In the genomic region with DNA sequence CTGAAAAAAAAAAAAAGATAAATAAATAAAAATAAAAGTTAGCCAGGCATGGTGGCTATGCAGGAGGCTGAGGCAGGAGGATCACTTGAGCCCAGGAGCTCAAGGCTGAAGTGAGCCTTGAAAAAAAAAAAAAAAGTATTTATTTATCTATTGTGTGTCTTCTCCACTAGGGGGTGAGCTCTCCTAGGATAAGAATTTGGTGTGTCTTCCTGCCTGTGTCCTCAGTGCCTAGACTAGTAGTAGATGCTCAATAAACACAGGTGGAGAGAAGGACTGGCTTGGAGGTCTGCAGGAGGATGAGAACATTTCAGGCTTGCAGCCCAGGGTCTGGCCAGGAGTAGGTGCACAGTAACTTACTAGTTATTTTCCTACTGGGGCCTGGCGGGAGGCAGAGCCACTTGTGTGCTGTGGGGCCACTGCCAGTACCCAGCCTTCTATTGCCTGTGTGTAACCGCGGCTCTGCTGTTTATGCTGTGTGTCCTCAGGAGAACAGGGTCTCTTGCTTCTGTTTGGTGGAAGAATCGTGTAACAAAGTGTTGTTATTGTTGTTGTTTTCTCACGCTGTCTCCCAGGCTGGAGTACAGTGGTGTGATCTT, we compare ENCODE assay signal across 8 cellular contexts. TPM values are rescaled to one million over a fixed set of nuclear protein-coding genes. Genes with fewer than 3 reads are reported as not detected.
A peak's percentile ranks its signal among the peaks of the same experiment; 100 is the strongest.
DNase-seq lines count a peak whose midpoint lies in the region; ATAC-seq and TF ChIP-seq lines count a peak whose summit lies in the region.

No MANE protein-coding gene starts in this region.

- CTCF ChIA-PET in AG04450 (lab: Charles Lee), result interaction anchor here (0.6 to 6.9 kb wide), 27 partner anchors 8 to 426 kb away, joined by 3 to 207 read pairs (median 4); no protein-coding TSS in a partner anchor

- no peak overlapping the region for H3K4me2 ChIP-seq in parathyroid adenoma (ENCODE audit: low read length)

- TF ChIP-seq CTCF in AG04450 (IDR thresholded peaks at IDR 0.05; ENCODE audit: low read depth, low read length), result peak; percentile 61
- peak; percentile 54 for TF ChIP-seq CTCF in GM10266 (IDR thresholded peaks at IDR 0.05; ENCODE audit: control insufficient read depth, insufficient read depth, low read depth, missing control alignments)
- peak; percentile 67 for TF ChIP-seq CTCF in choroid plexus epithelial cell (conservative IDR thresholded peaks at IDR 0.05; ENCODE audit: low read depth, low read length)
- TF ChIP-seq CTCF in parathyroid adenoma (IDR thresholded peaks at IDR 0.05), result peak; percentile 68

- DNase-seq in AG04450 (ENCODE audit: low read depth, low spot score), result no peak
- peak; percentile 73 for DNase-seq in GM10266 (ENCODE audit: extremely low spot score)
- DNase-seq in NCI-H82 (lab: John Stamatoyannopoulos, UW), result peak; percentile 69
- DNase-seq in choroid plexus epithelial cell (ENCODE audit: low read depth), result peak; percentile 66
- no peak for DNase-seq in epidermal melanocyte (ENCODE audit: insufficient read length, low spot score)

- H3K4me3 ChIP-seq in AG04450 (ENCODE audit: low read depth, low read length) (no peak overlapping the region), choroid plexus epithelial cell (ENCODE audit: low read depth, low read length) (no peak overlapping the region), parathyroid adenoma (ENCODE audit: low read depth, low read length) (no peak overlapping the region)

- no peaks in the 10 kb centered on the region for H3K79me2 ChIP-seq in parathyroid adenoma

- H2AFZ ChIP-seq in parathyroid adenoma, result no peak overlapping the region

- H3K36me3 ChIP-seq in parathyroid adenoma (ENCODE audit: control insufficient read depth, insufficient read depth, low read length), result no peaks in the 10 kb centered on the region

- POLR2A ChIA-PET in AG04450 (lab: Yijun Ruan, JAX), result interaction anchor here (0.6 to 0.7 kb wide), 2 partner anchors 83 to 503 kb away, joined by 3 read pairs; no protein-coding TSS in a partner anchor

- no peak overlapping the region for H3K27ac ChIP-seq in AG04450 (ENCODE audit: low read depth, low read length)
- no peak overlapping the region for H3K27ac ChIP-seq in parathyroid adenoma

- H3K9ac ChIP-seq in parathyroid adenoma, result no peak overlapping the region

- H3K4me1 ChIP-seq in parathyroid adenoma, result peaks cover 5% of the 10 kb centered on the region

- H3K9me3 ChIP-seq in AG04450 (ENCODE audit: control insufficient read depth, insufficient read depth, low read length) (peaks cover 3% of the 10 kb centered on the region; the same call in 1 of the 2 replicates), parathyroid adenoma (ENCODE audit: control insufficient read depth, low read length) (no peaks in the 10 kb centered on the region)

- peaks cover 30% of the 10 kb centered on the region for H3K27me3 ChIP-seq in AG04450 (ENCODE audit: control insufficient read depth, insufficient read depth, low read length)
- no peaks in the 10 kb centered on the region for H3K27me3 ChIP-seq in parathyroid adenoma (ENCODE audit: control insufficient read depth, insufficient read depth, low read length)

- no peak for ATAC-seq in GM19035 (IDR thresholded peaks at IDR 0.05; ENCODE audit: unreplicated experiment)
- ATAC-seq in HG03039 (IDR thresholded peaks at IDR 0.05; ENCODE audit: unreplicated experiment), result no peak

RNA-seq across cellular contexts. Expression of gene LMTK3, which starts 5.4 kb away (rescaled TPM):
- 0.25 TPM in 2 replicates for polyA plus RNA-seq in AG04450 (2011; rRNA removed)
- polyA minus RNA-seq in AG04450 (2011; rRNA and poly(A)+ RNA removed), result 0.17 and 0.55 TPM in 2 replicates

RNA-seq across cellular contexts. Expression of gene CYTH2, which starts 37.1 kb away (rescaled TPM):
- polyA plus RNA-seq in AG04450 (2011; rRNA removed), result 29.3 and 35.6 TPM in 2 replicates
- 38.7 and 57.2 TPM in 2 replicates for polyA minus RNA-seq in AG04450 (2011; rRNA and poly(A)+ RNA removed)

RNA-seq across cellular contexts. Expression of gene SULT2B1, which starts 45.7 kb away (rescaled TPM):
- polyA plus RNA-seq in AG04450 (2011; rRNA removed), result 0.12 and 0.20 TPM in 2 replicates
- polyA minus RNA-seq in AG04450 (2011; rRNA and poly(A)+ RNA removed), result not detected in 2 replicates

RNA-seq across cellular contexts. Expression of gene KCNJ14, which starts 50.9 kb away (rescaled TPM):
- 0.20 and 0.25 TPM in 2 replicates for polyA plus RNA-seq in AG04450 (2011; rRNA removed)
- polyA minus RNA-seq in AG04450 (2011; rRNA and poly(A)+ RNA removed), result 0.35 and 0.41 TPM in 2 replicates

Comparison
In these comparisons a context has a peak if more than half of its experiments do, and no peak if none do; other contexts are left out.
1. DNase-seq: peak in GM10266 (single experiment), NCI-H82 (single experiment) and choroid plexus epithelial cell (single experiment); none in AG04450 (single experiment) and epidermal melanocyte (single experiment).
2. Peak in every context shown above with its lines, with median percentiles within 50 percentile points of each other: CTCF ChIP-seq.